ENCODE assay signal across 3 cellular contexts in the genomic region with DNA sequence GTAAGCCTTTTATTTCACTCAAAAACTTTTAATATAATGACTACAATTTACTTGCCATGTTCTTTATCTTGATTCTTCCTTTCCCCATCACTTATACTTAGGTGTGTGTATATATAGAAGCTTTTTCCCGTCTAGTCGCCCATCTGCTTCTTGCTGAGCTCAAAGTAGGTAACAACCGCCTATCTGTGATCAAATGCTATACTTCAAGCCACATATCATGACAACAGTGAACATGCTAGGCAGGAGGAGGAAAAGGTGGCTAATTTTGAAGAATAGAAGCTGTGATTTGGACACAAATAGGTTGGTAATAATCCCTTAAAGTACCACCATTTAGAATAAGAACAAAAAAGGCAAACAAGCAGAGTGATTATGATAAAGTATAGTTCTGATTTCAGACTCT.
"Had no signal": no experiment of that assay in that cellular context is flagged by ENCODE, and none has a peak within 500 bp of the region (broad histone marks: within the 10 kb centered on the region; RNA-seq: fewer than 3 reads in every experiment).

No MANE protein-coding gene starts in this region.

- DNase-seq: GDM1, GF-D8 had no signal

- H3K4me3 ChIP-seq: GM12878 had no signal

- ATAC-seq: GM12878 had no signal
